1 cellular context compared by ENCODE assay signal in the genomic region with DNA sequence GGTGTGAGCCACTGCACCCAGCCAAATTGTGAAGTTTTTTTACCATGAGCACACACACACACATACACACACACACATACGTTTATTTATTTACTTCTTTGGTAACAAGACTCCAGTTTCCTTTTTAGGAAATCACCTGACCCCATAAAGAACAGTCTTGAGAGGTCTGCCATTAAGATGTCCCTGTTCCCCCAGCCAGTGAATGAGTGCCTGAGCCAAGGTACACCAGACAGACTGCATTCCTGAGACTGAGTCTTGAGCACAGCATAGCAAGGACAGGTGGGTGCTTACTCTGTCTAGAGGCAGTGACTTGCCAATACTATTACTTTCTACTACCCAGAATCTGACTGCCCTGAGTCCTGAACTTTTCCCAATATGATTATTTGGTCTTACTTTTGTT.
TF ChIP-seq lines count a peak whose summit lies in the region.

No MANE protein-coding gene starts in this region.

TF ChIP-seq in H1, 55 proteins besides CTCF, POLR2A, EP300 and RAD21:
- peak; percentile 75; the same call in 1 of the 2 replicates for TF ChIP-seq TEAD4 (IDR thresholded peaks at IDR 0.05; ENCODE audit: low read depth, low read length)
- TF ChIP-seq EZH2 (IDR thresholded peaks at IDR 0.05; ENCODE audit: low read depth, low read length, severe bottlenecking), result no peak
- TF ChIP-seq FOSL1 (IDR thresholded peaks at IDR 0.05; ENCODE audit: insufficient read depth, low read depth, low read length), result no peak
- TF ChIP-seq HDAC2 (IDR thresholded peaks at IDR 0.05; ENCODE audit: borderline replicate concordance in 1 of 2, low read depth in 2 of 2, low read length in 2 of 2), result no peak
- 0 out of 2 replicates have a peak, but pooled peaks have one; percentile 13 for TF ChIP-seq YY1 (IDR thresholded peaks at IDR 0.05; ENCODE audit: low read depth, low read length)
